Comparison of ENCODE assay signal across 3 cellular contexts in the genomic region with DNA sequence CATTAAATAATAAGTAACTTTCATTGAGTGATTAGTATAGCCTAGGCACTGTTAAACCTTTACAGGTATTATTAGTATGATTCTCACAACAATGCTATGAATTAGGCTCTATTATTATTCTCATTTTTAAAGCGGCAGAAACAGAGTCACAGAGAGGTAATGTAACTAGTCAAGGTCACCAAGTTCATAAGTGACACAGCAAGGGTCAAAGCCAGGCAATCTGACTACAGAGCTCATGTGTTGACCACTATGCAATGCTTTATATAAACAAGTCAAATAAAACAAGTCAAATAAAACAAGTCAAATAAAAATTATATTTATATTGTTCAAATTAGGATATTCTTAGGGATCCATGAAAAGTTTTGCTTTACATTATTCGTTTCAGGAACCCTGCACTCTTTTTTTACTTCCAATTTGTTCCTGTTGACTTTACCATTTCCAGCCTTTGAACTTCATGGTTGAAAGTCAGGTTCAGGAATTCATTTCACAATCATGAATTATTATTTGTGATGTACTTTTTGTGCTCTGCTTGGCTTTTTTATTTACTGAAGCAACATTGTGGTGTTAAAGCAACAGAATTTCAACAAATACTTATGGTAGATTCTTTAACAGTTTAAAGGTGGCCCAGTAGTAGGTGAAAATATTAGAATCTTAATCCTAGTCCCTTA.
TF ChIP-seq lines count a peak whose summit lies in the region.

No MANE protein-coding gene starts in this region.

TF ChIP-seq in A549, 52 proteins besides CTCF, POLR2A, EP300 and RAD21 (continues in another document):
- TF ChIP-seq, protein P1, sequence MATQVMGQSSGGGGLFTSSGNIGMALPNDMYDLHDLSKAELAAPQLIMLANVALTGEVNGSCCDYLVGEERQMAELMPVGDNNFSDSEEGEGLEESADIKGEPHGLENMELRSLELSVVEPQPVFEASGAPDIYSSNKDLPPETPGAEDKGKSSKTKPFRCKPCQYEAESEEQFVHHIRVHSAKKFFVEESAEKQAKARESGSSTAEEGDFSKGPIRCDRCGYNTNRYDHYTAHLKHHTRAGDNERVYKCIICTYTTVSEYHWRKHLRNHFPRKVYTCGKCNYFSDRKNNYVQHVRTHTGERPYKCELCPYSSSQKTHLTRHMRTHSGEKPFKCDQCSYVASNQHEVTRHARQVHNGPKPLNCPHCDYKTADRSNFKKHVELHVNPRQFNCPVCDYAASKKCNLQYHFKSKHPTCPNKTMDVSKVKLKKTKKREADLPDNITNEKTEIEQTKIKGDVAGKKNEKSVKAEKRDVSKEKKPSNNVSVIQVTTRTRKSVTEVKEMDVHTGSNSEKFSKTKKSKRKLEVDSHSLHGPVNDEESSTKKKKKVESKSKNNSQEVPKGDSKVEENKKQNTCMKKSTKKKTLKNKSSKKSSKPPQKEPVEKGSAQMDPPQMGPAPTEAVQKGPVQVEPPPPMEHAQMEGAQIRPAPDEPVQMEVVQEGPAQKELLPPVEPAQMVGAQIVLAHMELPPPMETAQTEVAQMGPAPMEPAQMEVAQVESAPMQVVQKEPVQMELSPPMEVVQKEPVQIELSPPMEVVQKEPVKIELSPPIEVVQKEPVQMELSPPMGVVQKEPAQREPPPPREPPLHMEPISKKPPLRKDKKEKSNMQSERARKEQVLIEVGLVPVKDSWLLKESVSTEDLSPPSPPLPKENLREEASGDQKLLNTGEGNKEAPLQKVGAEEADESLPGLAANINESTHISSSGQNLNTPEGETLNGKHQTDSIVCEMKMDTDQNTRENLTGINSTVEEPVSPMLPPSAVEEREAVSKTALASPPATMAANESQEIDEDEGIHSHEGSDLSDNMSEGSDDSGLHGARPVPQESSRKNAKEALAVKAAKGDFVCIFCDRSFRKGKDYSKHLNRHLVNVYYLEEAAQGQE (IDR thresholded peaks at IDR 0.05): no peak
- TF ChIP-seq CHD4 (IDR thresholded peaks at IDR 0.05; ENCODE audit: borderline replicate concordance) (no peak), CBX2 (IDR thresholded peaks at IDR 0.05; ENCODE audit: borderline replicate concordance, low read depth) (no peak), ZSCAN20 (CRISPR knock-in tag; IDR thresholded peaks at IDR 0.05) (no peak), RARB (CRISPR knock-in tag; IDR thresholded peaks at IDR 0.05) (no peak), MYC (IDR thresholded peaks at IDR 0.05; ENCODE audit: borderline replicate concordance, low read length) (no peak), CEBPB (IDR thresholded peaks at IDR 0.05) (no peak), ZNF302 (CRISPR knock-in tag; IDR thresholded peaks at IDR 0.05) (no peak), SREBF2 (IDR thresholded peaks at IDR 0.05) (no peak), TP53 (CRISPR knock-in tag; IDR thresholded peaks at IDR 0.05) (no peak)
- TF ChIP-seq, protein P2, sequence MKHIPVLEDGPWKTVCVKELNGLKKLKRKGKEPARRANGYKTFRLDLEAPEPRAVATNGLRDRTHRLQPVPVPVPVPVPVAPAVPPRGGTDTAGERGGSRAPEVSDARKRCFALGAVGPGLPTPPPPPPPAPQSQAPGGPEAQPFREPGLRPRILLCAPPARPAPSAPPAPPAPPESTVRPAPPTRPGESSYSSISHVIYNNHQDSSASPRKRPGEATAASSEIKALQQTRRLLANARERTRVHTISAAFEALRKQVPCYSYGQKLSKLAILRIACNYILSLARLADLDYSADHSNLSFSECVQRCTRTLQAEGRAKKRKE (CRISPR knock-in tag; IDR thresholded peaks at IDR 0.05; ENCODE audit: low read depth): no peak
- TF ChIP-seq, protein P3, sequence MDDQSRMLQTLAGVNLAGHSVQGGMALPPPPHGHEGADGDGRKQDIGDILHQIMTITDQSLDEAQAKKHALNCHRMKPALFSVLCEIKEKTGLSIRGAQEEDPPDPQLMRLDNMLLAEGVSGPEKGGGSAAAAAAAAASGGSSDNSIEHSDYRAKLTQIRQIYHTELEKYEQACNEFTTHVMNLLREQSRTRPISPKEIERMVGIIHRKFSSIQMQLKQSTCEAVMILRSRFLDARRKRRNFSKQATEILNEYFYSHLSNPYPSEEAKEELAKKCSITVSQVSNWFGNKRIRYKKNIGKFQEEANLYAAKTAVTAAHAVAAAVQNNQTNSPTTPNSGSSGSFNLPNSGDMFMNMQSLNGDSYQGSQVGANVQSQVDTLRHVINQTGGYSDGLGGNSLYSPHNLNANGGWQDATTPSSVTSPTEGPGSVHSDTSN (IDR thresholded peaks at IDR 0.05): no peak
- TF ChIP-seq, protein P4, sequence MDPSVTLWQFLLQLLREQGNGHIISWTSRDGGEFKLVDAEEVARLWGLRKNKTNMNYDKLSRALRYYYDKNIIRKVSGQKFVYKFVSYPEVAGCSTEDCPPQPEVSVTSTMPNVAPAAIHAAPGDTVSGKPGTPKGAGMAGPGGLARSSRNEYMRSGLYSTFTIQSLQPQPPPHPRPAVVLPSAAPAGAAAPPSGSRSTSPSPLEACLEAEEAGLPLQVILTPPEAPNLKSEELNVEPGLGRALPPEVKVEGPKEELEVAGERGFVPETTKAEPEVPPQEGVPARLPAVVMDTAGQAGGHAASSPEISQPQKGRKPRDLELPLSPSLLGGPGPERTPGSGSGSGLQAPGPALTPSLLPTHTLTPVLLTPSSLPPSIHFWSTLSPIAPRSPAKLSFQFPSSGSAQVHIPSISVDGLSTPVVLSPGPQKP (IDR thresholded peaks at IDR 0.05; ENCODE audit: low read depth, low read length): no peak

TF ChIP-seq in H1, 55 proteins besides CTCF, POLR2A, EP300 and RAD21 (continues in another document):
- TF ChIP-seq FOSL1 (IDR thresholded peaks at IDR 0.05; ENCODE audit: insufficient read depth, low read depth, low read length) (no peak), RFX5 (IDR thresholded peaks at IDR 0.05; ENCODE audit: borderline replicate concordance, low read depth, low read length) (no peak), EZH2 (IDR thresholded peaks at IDR 0.05; ENCODE audit: low read depth, low read length, severe bottlenecking) (no peak), YY1 (IDR thresholded peaks at IDR 0.05; ENCODE audit: low read depth, low read length) (no peak), KDM4A (IDR thresholded peaks at IDR 0.05; ENCODE audit: low read depth, low read length, severe bottlenecking) (no peak), POU5F1 (IDR thresholded peaks at IDR 0.05; ENCODE audit: low read depth, low read length) (no peak), TAF1 (IDR thresholded peaks at IDR 0.05; ENCODE audit: low read depth, low read length) (no peak), SIX5 (IDR thresholded peaks at IDR 0.05; ENCODE audit: low read depth, low read length) (no peak), ASH2L (IDR thresholded peaks at IDR 0.05; ENCODE audit: low read length) (no peak), TEAD4 (IDR thresholded peaks at IDR 0.05; ENCODE audit: low read depth, low read length) (no peak)
- TF ChIP-seq, protein P5, sequence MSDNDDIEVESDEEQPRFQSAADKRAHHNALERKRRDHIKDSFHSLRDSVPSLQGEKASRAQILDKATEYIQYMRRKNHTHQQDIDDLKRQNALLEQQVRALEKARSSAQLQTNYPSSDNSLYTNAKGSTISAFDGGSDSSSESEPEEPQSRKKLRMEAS (IDR thresholded peaks at IDR 0.05): no peak
- TF ChIP-seq, protein P6, sequence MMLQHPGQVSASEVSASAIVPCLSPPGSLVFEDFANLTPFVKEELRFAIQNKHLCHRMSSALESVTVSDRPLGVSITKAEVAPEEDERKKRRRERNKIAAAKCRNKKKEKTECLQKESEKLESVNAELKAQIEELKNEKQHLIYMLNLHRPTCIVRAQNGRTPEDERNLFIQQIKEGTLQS (IDR thresholded peaks at IDR 0.05; ENCODE audit: insufficient read depth, low read depth, low read length): no peak

TF ChIP-seq in HepG2, 621 proteins besides CTCF, POLR2A, EP300 and RAD21:
- TF ChIP-seq SKI (IDR thresholded peaks at IDR 0.05; ENCODE audit: partially characterized antibody): peak; percentile 64
- TF ChIP-seq CEBPB (IDR thresholded peaks at IDR 0.05; ENCODE audit: borderline replicate concordance, low read depth, low read length): peak; percentile 47; the same call in 1 of the 2 replicates
- peak; percentile 15; the same call in 1 of the 2 replicates for TF ChIP-seq BCL6 (CRISPR knock-in tag; IDR thresholded peaks at IDR 0.05)
- TF ChIP-seq NFIC (IDR thresholded peaks at IDR 0.05; ENCODE audit: low read length): 0 out of 2 replicates have a peak, but pooled peaks have one; percentile 26
- TF ChIP-seq ZNF138 (CRISPR knock-in tag; IDR thresholded peaks at IDR 0.05; ENCODE audit: low read depth): no peak
- TF ChIP-seq ZNF703 (CRISPR knock-in tag; IDR thresholded peaks at IDR 0.05; ENCODE audit: borderline replicate concordance): no peak
- TF ChIP-seq, protein P7, sequence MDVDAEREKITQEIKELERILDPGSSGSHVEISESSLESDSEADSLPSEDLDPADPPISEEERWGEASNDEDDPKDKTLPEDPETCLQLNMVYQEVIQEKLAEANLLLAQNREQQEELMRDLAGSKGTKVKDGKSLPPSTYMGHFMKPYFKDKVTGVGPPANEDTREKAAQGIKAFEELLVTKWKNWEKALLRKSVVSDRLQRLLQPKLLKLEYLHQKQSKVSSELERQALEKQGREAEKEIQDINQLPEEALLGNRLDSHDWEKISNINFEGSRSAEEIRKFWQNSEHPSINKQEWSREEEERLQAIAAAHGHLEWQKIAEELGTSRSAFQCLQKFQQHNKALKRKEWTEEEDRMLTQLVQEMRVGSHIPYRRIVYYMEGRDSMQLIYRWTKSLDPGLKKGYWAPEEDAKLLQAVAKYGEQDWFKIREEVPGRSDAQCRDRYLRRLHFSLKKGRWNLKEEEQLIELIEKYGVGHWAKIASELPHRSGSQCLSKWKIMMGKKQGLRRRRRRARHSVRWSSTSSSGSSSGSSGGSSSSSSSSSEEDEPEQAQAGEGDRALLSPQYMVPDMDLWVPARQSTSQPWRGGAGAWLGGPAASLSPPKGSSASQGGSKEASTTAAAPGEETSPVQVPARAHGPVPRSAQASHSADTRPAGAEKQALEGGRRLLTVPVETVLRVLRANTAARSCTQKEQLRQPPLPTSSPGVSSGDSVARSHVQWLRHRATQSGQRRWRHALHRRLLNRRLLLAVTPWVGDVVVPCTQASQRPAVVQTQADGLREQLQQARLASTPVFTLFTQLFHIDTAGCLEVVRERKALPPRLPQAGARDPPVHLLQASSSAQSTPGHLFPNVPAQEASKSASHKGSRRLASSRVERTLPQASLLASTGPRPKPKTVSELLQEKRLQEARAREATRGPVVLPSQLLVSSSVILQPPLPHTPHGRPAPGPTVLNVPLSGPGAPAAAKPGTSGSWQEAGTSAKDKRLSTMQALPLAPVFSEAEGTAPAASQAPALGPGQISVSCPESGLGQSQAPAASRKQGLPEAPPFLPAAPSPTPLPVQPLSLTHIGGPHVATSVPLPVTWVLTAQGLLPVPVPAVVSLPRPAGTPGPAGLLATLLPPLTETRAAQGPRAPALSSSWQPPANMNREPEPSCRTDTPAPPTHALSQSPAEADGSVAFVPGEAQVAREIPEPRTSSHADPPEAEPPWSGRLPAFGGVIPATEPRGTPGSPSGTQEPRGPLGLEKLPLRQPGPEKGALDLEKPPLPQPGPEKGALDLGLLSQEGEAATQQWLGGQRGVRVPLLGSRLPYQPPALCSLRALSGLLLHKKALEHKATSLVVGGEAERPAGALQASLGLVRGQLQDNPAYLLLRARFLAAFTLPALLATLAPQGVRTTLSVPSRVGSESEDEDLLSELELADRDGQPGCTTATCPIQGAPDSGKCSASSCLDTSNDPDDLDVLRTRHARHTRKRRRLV (CRISPR knock-in tag; IDR thresholded peaks at IDR 0.05): no peak
- TF ChIP-seq NCOR1 (IDR thresholded peaks at IDR 0.05; ENCODE audit: borderline replicate concordance, low read length): peak; percentile 61; the same call in 1 of the 2 replicates
- TF ChIP-seq TBL1XR1 (IDR thresholded peaks at IDR 0.05; ENCODE audit: borderline replicate concordance, low read length, partially characterized antibody): peak; percentile 74
- no peak for TF ChIP-seq SRF (IDR thresholded peaks at IDR 0.05; ENCODE audit: low read depth, low read length)
- peak; percentile 70 for TF ChIP-seq RARA (CRISPR knock-in tag; IDR thresholded peaks at IDR 0.05)
- TF ChIP-seq ZNF766 (CRISPR knock-in tag; IDR thresholded peaks at IDR 0.05; ENCODE audit: borderline replicate concordance): no peak
TF ChIP-seq in HepG2: peak in this region for 7.
